ENCODE assay signal across 8 cellular contexts in genomic region chr19:5046339-5047039, GRCh38.
DNase-seq lines count a peak whose midpoint lies in the region; ATAC-seq and TF ChIP-seq lines count a peak whose summit lies in the region.

No MANE protein-coding gene starts in this region.

- H3K9me3 Mint-ChIP-seq in neural progenitor cell, result no peaks in the 10 kb centered on the region
- no peaks in the 10 kb centered on the region for H3K9me3 Mint-ChIP-seq in activated CD4-positive, alpha-beta T cell treated with anti-CD3 and anti-CD28 coated beads, Interleukin-2, amount 10 ng/mL, durations not matched to agents 24 days and 14 days

- H3K79me2 ChIP-seq in neural progenitor cell (ENCODE audit: low read depth), result no peaks in the 10 kb centered on the region

- ATAC-seq in body of pancreas, result peak; percentile 68
- ATAC-seq in GM19035 (IDR thresholded peaks at IDR 0.05; ENCODE audit: unreplicated experiment), result no peak
- no peak for ATAC-seq in omental fat pad (ENCODE audit: low FRiP score)

- 23 to 25% methylated on average over 7 to 19 of the region's 19 CpGs for WGBS in body of pancreas, 2 donors

- H3K4me3 ChIP-seq in body of pancreas, result no peak overlapping the region
- H3K4me3 ChIP-seq in neural progenitor cell, result no peak overlapping the region

- no peak overlapping the region for H3K9ac ChIP-seq in neural progenitor cell

- H3K27me3 ChIP-seq in body of pancreas (no peaks in the 10 kb centered on the region), neural progenitor cell (no peaks in the 10 kb centered on the region)

- DNase-seq in DMS153 (lab: John Stamatoyannopoulos, UW), result peak; percentile 98
- DNase-seq in NCI-H187 (lab: John Stamatoyannopoulos, UW), result peak; percentile 94 to 97
- peak; percentile 80 to 94 (median 93) for DNase-seq in body of pancreas
- no peak for DNase-seq in neural progenitor cell (ENCODE audit: low spot score)
- no peak for DNase-seq in omental fat pad (ENCODE audit: low spot score)
- DNase-seq in activated CD4-positive, alpha-beta T cell treated with anti-CD3 and anti-CD28 coated beads, Interleukin-2, amount 10 ng/mL, durations not matched to agents 24 days and 14 days, result no peak
- no peak for DNase-seq in effector CD8-positive, alpha-beta T cell (lab: John Stamatoyannopoulos, UW)

- peaks cover 9% of the 10 kb centered on the region for H3F3A ChIP-seq in neural progenitor cell (ENCODE audit: low read depth)

- TF ChIP-seq POLR2A in body of pancreas (IDR thresholded peaks at IDR 0.05), result peak in 1 of 3 donors; percentile 4

- TF ChIP-seq CTCF in body of pancreas (IDR thresholded peaks at IDR 0.05) (no peak), neural progenitor cell (IDR thresholded peaks at IDR 0.05) (no peak), omental fat pad (IDR thresholded peaks at IDR 0.05) (no peak)

- intact Hi-C loops in body of pancreas (cut with DNase I), result loop anchor here (10.0 kb wide), 1 partner anchor 538 kb away; no protein-coding TSS in a partner anchor
- intact Hi-C loops in activated CD4-positive, alpha-beta T cell treated with anti-CD3 and anti-CD28 coated beads, Interleukin-2, amount 10 ng/mL, durations not matched to agents 24 days and 14 days (cut with micrococcal nuclease), result loop anchor here (5.0 kb wide), 1 partner anchor 106 kb away; no protein-coding TSS in a partner anchor

- peaks cover 0 to 4% of the 10 kb centered on the region in 2 donors for H3K36me3 ChIP-seq in body of pancreas (replicated peaks in 1 of 2; ENCODE audit: insufficient read depth in 1 of 2, low read depth in 2 of 2)
- H3K36me3 ChIP-seq in neural progenitor cell, result no peaks in the 10 kb centered on the region

- H2AFZ ChIP-seq in neural progenitor cell (replicated peaks), result no peak overlapping the region

- peaks cover 37% of the 10 kb centered on the region for H3K4me1 ChIP-seq in body of pancreas
- H3K4me1 ChIP-seq in neural progenitor cell, result peaks cover 10% of the 10 kb centered on the region

- no peaks in the 10 kb centered on the region for H3K27me3 Mint-ChIP-seq in neural progenitor cell (ENCODE audit: insufficient read depth, low read depth)
- no peaks in the 10 kb centered on the region for H3K27me3 Mint-ChIP-seq in activated CD4-positive, alpha-beta T cell treated with anti-CD3 and anti-CD28 coated beads, Interleukin-2, amount 10 ng/mL, durations not matched to agents 24 days and 14 days

- H3K27ac Mint-ChIP-seq in neural progenitor cell, result peak overlapping the region; percentile 82
- H3K27ac Mint-ChIP-seq in activated CD4-positive, alpha-beta T cell treated with anti-CD3 and anti-CD28 coated beads, Interleukin-2, amount 10 ng/mL, durations not matched to agents 24 days and 14 days, result no peak overlapping the region

- H3K4me1 Mint-ChIP-seq in neural progenitor cell, result peaks cover 47% of the 10 kb centered on the region
- peaks cover 2% of the 10 kb centered on the region for H3K4me1 Mint-ChIP-seq in activated CD4-positive, alpha-beta T cell treated with anti-CD3 and anti-CD28 coated beads, Interleukin-2, amount 10 ng/mL, durations not matched to agents 24 days and 14 days

- peak overlapping the region; percentile 27 to 77 (median 53) for H3K27ac ChIP-seq in body of pancreas
- H3K27ac ChIP-seq in neural progenitor cell, result no peak overlapping the region

- H3K36me3 Mint-ChIP-seq in neural progenitor cell, result peaks cover 24% of the 10 kb centered on the region
- H3K36me3 Mint-ChIP-seq in activated CD4-positive, alpha-beta T cell treated with anti-CD3 and anti-CD28 coated beads, Interleukin-2, amount 10 ng/mL, durations not matched to agents 24 days and 14 days (ENCODE audit: low read depth), result peaks cover 14% of the 10 kb centered on the region

- peaks cover 48% of the 10 kb centered on the region for H4K20me1 ChIP-seq in neural progenitor cell (ENCODE audit: low read depth)

- H3K9me3 ChIP-seq in body of pancreas (no peaks in the 10 kb centered on the region), neural progenitor cell (ENCODE audit: low read depth) (no peaks in the 10 kb centered on the region)

- no peak overlapping the region for H3K4me3 Mint-ChIP-seq in neural progenitor cell
- no peak overlapping the region for H3K4me3 Mint-ChIP-seq in activated CD4-positive, alpha-beta T cell treated with anti-CD3 and anti-CD28 coated beads, Interleukin-2, amount 10 ng/mL, durations not matched to agents 24 days and 14 days

- H3K4me2 ChIP-seq in neural progenitor cell, result no peak overlapping the region

Comparison
In these comparisons a context has a peak if more than half of its experiments do, and no peak if none do; other contexts are left out.
1. DNase-seq: peak in DMS153 (single experiment), NCI-H187 (2 of 2) and body of pancreas (4 of 4); none in neural progenitor cell (single experiment), omental fat pad (single experiment), activated CD4-positive, alpha-beta T cell treated with anti-CD3 and anti-CD28 coated beads, Interleukin-2, amount 10 ng/mL, durations not matched to agents 24 days and 14 days (single experiment) and effector CD8-positive, alpha-beta T cell (single experiment).